1 cellular context compared by ENCODE assay signal in genomic region chr7:107579881-107580715, GRCh38.
TF ChIP-seq lines count a peak whose summit lies in the region.

Gene BCAP29 (plus strand): TSS chr7:107580246. CDS start chr7:107580773, 527 bp downstream.

TF ChIP-seq in WTC11, 78 proteins besides CTCF, POLR2A, EP300 and RAD21 (continued from another document):
- TF ChIP-seq ZBTB43 (CRISPR knock-in tag; IDR thresholded peaks at IDR 0.05): no peak
- TF ChIP-seq TCF7 (CRISPR knock-in tag; IDR thresholded peaks at IDR 0.05; ENCODE audit: low read depth): no peak
- TF ChIP-seq ZNF263 (CRISPR knock-in tag; IDR thresholded peaks at IDR 0.05; ENCODE audit: low read depth): no peak
- no peak; the same call in 1 of the 2 replicates for TF ChIP-seq MAX (CRISPR knock-in tag; IDR thresholded peaks at IDR 0.05)
- no peak for TF ChIP-seq TEAD4 (CRISPR knock-in tag; IDR thresholded peaks at IDR 0.05)
- no peak for TF ChIP-seq CREB1 (CRISPR knock-in tag; IDR thresholded peaks at IDR 0.05)
- peak; percentile 25; the same call in 1 of the 2 replicates for TF ChIP-seq ETV6 (CRISPR knock-in tag; IDR thresholded peaks at IDR 0.05)
- no peak for TF ChIP-seq PRDM15 (CRISPR knock-in tag; IDR thresholded peaks at IDR 0.05)
- TF ChIP-seq, protein P1, sequence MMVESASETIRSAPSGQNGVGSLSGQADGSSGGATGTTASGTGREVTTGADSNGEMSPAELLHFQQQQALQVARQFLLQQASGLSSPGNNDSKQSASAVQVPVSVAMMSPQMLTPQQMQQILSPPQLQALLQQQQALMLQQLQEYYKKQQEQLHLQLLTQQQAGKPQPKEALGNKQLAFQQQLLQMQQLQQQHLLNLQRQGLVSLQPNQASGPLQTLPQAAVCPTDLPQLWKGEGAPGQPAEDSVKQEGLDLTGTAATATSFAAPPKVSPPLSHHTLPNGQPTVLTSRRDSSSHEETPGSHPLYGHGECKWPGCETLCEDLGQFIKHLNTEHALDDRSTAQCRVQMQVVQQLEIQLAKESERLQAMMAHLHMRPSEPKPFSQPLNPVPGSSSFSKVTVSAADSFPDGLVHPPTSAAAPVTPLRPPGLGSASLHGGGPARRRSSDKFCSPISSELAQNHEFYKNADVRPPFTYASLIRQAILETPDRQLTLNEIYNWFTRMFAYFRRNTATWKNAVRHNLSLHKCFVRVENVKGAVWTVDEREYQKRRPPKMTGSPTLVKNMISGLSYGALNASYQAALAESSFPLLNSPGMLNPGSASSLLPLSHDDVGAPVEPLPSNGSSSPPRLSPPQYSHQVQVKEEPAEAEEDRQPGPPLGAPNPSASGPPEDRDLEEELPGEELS (CRISPR knock-in tag; IDR thresholded peaks at IDR 0.05): 0 out of 2 replicates have a peak, but pooled peaks have one; percentile 44
- TF ChIP-seq, protein P2, sequence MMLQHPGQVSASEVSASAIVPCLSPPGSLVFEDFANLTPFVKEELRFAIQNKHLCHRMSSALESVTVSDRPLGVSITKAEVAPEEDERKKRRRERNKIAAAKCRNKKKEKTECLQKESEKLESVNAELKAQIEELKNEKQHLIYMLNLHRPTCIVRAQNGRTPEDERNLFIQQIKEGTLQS (CRISPR knock-in tag; conservative IDR thresholded peaks at IDR 0.05): no peak
- no peak for TF ChIP-seq NR2C2 (CRISPR knock-in tag; IDR thresholded peaks at IDR 0.05)
- peak; percentile 67; the same call in 1 of the 2 replicates for TF ChIP-seq SP1 (CRISPR knock-in tag; conservative IDR thresholded peaks at IDR 0.05)
- no peak; the same call in 1 of the 2 replicates for TF ChIP-seq NFATC4 (CRISPR knock-in tag; IDR thresholded peaks at IDR 0.05)
- TF ChIP-seq KAT7 (CRISPR knock-in tag; IDR thresholded peaks at IDR 0.05; ENCODE audit: borderline replicate concordance): peak; percentile 86; the same call in 1 of the 2 replicates
- no peak for TF ChIP-seq ZNF317 (CRISPR knock-in tag; IDR thresholded peaks at IDR 0.05; ENCODE audit: borderline replicate concordance, low read depth)
- peak; percentile 85 for TF ChIP-seq FOXP1 (CRISPR knock-in tag; IDR thresholded peaks at IDR 0.05; ENCODE audit: borderline replicate concordance)
- TF ChIP-seq, protein P3, sequence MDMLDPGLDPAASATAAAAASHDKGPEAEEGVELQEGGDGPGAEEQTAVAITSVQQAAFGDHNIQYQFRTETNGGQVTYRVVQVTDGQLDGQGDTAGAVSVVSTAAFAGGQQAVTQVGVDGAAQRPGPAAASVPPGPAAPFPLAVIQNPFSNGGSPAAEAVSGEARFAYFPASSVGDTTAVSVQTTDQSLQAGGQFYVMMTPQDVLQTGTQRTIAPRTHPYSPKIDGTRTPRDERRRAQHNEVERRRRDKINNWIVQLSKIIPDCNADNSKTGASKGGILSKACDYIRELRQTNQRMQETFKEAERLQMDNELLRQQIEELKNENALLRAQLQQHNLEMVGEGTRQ (CRISPR knock-in tag; IDR thresholded peaks at IDR 0.05): no peak
- TF ChIP-seq, protein P4, sequence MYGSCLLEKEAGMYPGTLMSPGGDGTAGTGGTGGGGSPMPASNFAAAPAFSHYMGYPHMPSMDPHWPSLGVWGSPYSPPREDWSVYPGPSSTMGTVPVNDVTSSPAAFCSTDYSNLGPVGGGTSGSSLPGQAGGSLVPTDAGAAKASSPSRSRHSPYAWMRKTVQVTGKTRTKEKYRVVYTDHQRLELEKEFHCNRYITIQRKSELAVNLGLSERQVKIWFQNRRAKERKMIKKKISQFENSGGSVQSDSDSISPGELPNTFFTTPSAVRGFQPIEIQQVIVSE (CRISPR knock-in tag; IDR thresholded peaks at IDR 0.05; ENCODE audit: borderline replicate concordance): no peak
